In the genomic region with DNA sequence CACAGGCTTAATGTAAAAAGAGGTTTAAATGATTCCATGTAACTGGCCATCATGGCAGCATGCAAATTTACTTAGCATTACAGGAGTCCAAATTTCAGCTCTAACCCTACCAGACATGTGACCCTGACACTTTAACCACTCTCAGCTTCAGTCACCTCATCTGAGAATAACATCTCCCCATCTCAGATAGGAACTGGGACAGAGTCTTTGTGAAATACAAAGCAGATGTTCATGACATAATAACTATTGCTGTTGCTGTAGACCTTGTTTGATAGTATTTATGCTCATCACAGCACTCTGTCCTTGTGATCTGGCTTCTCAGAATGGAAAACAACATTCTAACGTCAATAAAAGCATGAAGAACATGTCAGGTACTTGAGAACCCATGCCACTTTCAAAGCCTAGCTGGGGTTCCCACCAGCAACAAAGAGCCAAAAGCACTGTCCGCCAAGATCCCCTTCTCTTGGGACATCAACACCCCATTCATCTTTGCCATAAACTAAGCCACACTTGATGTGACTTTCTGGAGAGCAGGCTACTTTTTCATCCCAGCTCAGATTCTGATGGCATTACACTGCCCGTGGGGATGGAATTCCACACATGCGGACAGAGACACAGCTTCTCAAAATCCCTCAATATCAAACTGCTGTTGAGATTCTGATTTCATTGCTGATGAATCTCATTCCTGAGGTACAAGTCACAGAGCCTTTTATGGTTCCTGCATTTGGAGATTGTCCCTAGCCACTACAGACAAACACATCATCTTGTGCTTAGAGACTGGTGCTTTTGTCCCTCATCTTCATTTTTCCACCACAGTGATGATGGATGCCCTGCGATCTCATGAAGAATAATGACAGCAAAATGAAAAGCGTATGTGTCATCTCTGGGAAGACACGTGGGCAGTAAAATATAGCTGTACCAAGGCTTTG, we compare ENCODE assay signal across 7 cellular contexts.
A peak's percentile ranks its signal among the peaks of the same experiment; 100 is the strongest.
DNase-seq lines count a peak whose midpoint lies in the region; ATAC-seq and TF ChIP-seq lines count a peak whose summit lies in the region.

No MANE protein-coding gene starts in this region.

- no peak for DNase-seq in activated CD4-positive, alpha-beta memory T cell treated with anti-CD3 and anti-CD28 coated beads, Interleukin-2, amount 10 ng/mL, durations not matched to agents 7 days and 5 days
- DNase-seq in osteoblast (ENCODE audit: insufficient read length, low spot score, missing footprints): no peak
- DNase-seq in globus pallidus (ENCODE audit: low spot score): no peak
- no peak for DNase-seq in mucosa of gallbladder (ENCODE audit: low spot score)
- no peak for DNase-seq in NCI-H2196 (lab: John Stamatoyannopoulos, UW; ENCODE audit: unreplicated experiment)

- H4K20me1 ChIP-seq in osteoblast (ENCODE audit: insufficient read depth, low read length): no peaks in the 10 kb centered on the region

- no peak overlapping the region for H3K4me3 Mint-ChIP-seq in activated CD4-positive, alpha-beta memory T cell treated with anti-CD3 and anti-CD28 coated beads, Interleukin-2, amount 10 ng/mL, durations not matched to agents 7 days and 5 days

- POLR2A ChIA-PET in activated CD4-positive, alpha-beta memory T cell treated with anti-CD3 and anti-CD28 coated beads, Interleukin-2, amount 10 ng/mL, durations not matched to agents 7 days and 5 days (lab: Charles Lee): interaction anchor here (0.6 to 4.8 kb wide), 4 partner anchors 9 to 203 kb away, joined by 4 to 59 read pairs (median 7); a partner anchor contains a TSS

- no peaks in the 10 kb centered on the region for H3K9me3 ChIP-seq in osteoblast (ENCODE audit: low read depth, low read length)

- peaks cover 10% of the 10 kb centered on the region for H3K36me3 Mint-ChIP-seq in activated CD4-positive, alpha-beta memory T cell treated with anti-CD3 and anti-CD28 coated beads, Interleukin-2, amount 10 ng/mL, durations not matched to agents 7 days and 5 days (ENCODE audit: low read depth)

- ATAC-seq in GM18873 (IDR thresholded peaks at IDR 0.05; ENCODE audit: low FRiP score, unreplicated experiment) (peak; percentile 54), HG02763 (IDR thresholded peaks at IDR 0.05; ENCODE audit: unreplicated experiment) (peak; percentile 49)

- H3K4me1 ChIP-seq in osteoblast (ENCODE audit: insufficient read depth, low read length): peaks cover 15% of the 10 kb centered on the region

- H3K27ac Mint-ChIP-seq in activated CD4-positive, alpha-beta memory T cell treated with anti-CD3 and anti-CD28 coated beads, Interleukin-2, amount 10 ng/mL, durations not matched to agents 7 days and 5 days: peak overlapping the region; percentile 97

- no peak overlapping the region for H2AFZ ChIP-seq in osteoblast (ENCODE audit: low read length)

- no peak overlapping the region for H3K27ac ChIP-seq in osteoblast (ENCODE audit: low read depth, low read length)

- CTCF ChIA-PET in activated CD4-positive, alpha-beta memory T cell treated with anti-CD3 and anti-CD28 coated beads, Interleukin-2, amount 10 ng/mL, durations not matched to agents 7 days and 5 days (lab: Charles Lee): interaction anchor here (0.9 to 1.2 kb wide), 2 partner anchors 203 to 309 kb away, joined by 3 read pairs; no protein-coding TSS in a partner anchor

- H3K4me3 ChIP-seq in osteoblast (ENCODE audit: insufficient read depth, low read length): no peak overlapping the region

- peak overlapping the region; percentile 20 for H3K4me2 ChIP-seq in osteoblast (ENCODE audit: insufficient read depth, low read length)

- no peaks in the 10 kb centered on the region for H3K27me3 Mint-ChIP-seq in activated CD4-positive, alpha-beta memory T cell treated with anti-CD3 and anti-CD28 coated beads, Interleukin-2, amount 10 ng/mL, durations not matched to agents 7 days and 5 days

- H3K4me1 Mint-ChIP-seq in activated CD4-positive, alpha-beta memory T cell treated with anti-CD3 and anti-CD28 coated beads, Interleukin-2, amount 10 ng/mL, durations not matched to agents 7 days and 5 days: peaks cover 81% of the 10 kb centered on the region

- H3K36me3 ChIP-seq in osteoblast (ENCODE audit: insufficient read depth, low read length): no peaks in the 10 kb centered on the region

- no peaks in the 10 kb centered on the region for H3K27me3 ChIP-seq in osteoblast (ENCODE audit: insufficient read depth, low read length)

- no peak for TF ChIP-seq CTCF in osteoblast (IDR thresholded peaks at IDR 0.05; ENCODE audit: extremely low read depth, low read depth, low read length)

- H3K9me3 Mint-ChIP-seq in activated CD4-positive, alpha-beta memory T cell treated with anti-CD3 and anti-CD28 coated beads, Interleukin-2, amount 10 ng/mL, durations not matched to agents 7 days and 5 days: no peaks in the 10 kb centered on the region

- H3K79me2 ChIP-seq in osteoblast (ENCODE audit: insufficient read depth, low read length): no peaks in the 10 kb centered on the region
